Comparison of ENCODE assay signal across 19 cellular contexts in the genomic region with DNA sequence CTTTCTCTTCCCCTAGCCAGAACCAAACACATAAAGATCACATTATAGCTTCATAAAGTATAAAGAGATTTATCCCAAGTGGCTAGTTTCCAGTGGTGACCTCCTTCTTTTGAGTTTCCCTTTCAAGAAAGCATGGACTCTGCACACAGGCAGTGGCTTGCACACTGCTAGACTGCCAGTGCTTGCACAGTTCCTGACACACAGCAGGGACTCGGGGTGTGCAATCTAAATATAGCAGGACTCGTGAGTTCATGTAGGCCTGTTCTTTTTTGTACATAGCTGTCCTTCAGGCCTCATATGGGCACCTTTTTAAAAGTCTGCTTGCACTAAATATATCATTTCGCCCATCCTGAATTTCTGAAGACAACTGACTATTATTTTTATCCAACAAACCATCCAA.
"Had no signal": no experiment of that assay in that cellular context is flagged by ENCODE, and none has a peak within 500 bp of the region (broad histone marks: within the 10 kb centered on the region; RNA-seq: fewer than 3 reads in every experiment).

No MANE protein-coding gene starts in this region.

- H3K4me3 Mint-ChIP-seq: activated T-helper 1 cell treated with anti-CD3 and anti-CD28 coated beads, Interleukin-12 subunit alpha, Interleukin-12 subunit beta, Interleukin-2, Interleukin-4 antibody, amounts not matched to agents 30 ng/mL and 10 ng/mL and 1 ng/mL, durations not matched to agents 14 hours and 24 hours and 36 hours; immature natural killer cell; nephron progenitor cell; stimulated activated naive CD8-positive, alpha-beta T cell treated with anti-CD3 and anti-CD28 coated beads, Interleukin-15, Interleukin-2, amounts not matched to agents 100 ng/mL and 50 ng/mL, for 24 hours; type B pancreatic cell had no signal

- H3K27ac ChIP-seq: coronary artery, gastroesophageal sphincter, lower lobe of right lung, testis, VCaP had no signal

- H3K9me3 ChIP-seq: adrenal gland, gastroesophageal sphincter, testis had no signal

- H3K4me1 Mint-ChIP-seq: immature natural killer cell, nephron progenitor cell had no signal

- H3K27ac Mint-ChIP-seq: activated naive CD4-positive, alpha-beta T cell treated with anti-CD3 and anti-CD28 coated beads, Interleukin-2, amount 50 U/mL, for 72 hours; activated T-helper 1 cell treated with anti-CD3 and anti-CD28 coated beads, Interleukin-12 subunit alpha, Interleukin-12 subunit beta, Interleukin-2, Interleukin-4 antibody, amounts not matched to agents 30 ng/mL and 10 ng/mL and 1 ng/mL, durations not matched to agents 14 hours and 24 hours and 36 hours; immature natural killer cell; stimulated activated naive CD8-positive, alpha-beta T cell treated with anti-CD3 and anti-CD28 coated beads, Interleukin-15, Interleukin-2, amounts not matched to agents 100 ng/mL and 50 ng/mL, for 24 hours; type B pancreatic cell had no signal

- H3K4me3 ChIP-seq: adrenal gland, coronary artery, esophagus muscularis mucosa, gastroesophageal sphincter, lower lobe of right lung, testis had no signal

- H3K36me3 ChIP-seq: adrenal gland, esophagus muscularis mucosa, gastroesophageal sphincter, lower lobe of right lung had no signal

- H3K36me3 Mint-ChIP-seq: activated naive CD4-positive, alpha-beta T cell treated with anti-CD3 and anti-CD28 coated beads, Interleukin-2, amount 50 U/mL, for 72 hours; immature natural killer cell had no signal

- H3K4me1 ChIP-seq: testis had no signal

- DNase-seq: activated CD4-positive, alpha-beta T cell treated with anti-CD3 and anti-CD28 coated beads, Interleukin-2, amount 50 U/mL, for 48 hours; activated gamma-delta T cell treated with Interleukin-2 at 50 U/mL for 16 hours; effector CD4-positive, alpha-beta T cell; immature natural killer cell; kidney glomerular epithelial cell; lower lobe of right lung; nephron progenitor cell; SW 1271; T-helper 2 cell had no signal

- H3K27me3 Mint-ChIP-seq: stimulated activated naive CD8-positive, alpha-beta T cell treated with anti-CD3 and anti-CD28 coated beads, Interleukin-15, Interleukin-2, amounts not matched to agents 100 ng/mL and 50 ng/mL, for 24 hours; type B pancreatic cell had no signal

- H3K27me3 ChIP-seq: adrenal gland, esophagus muscularis mucosa, gastroesophageal sphincter, testis had no signal

- ATAC-seq: activated naive CD4-positive, alpha-beta T cell treated with anti-CD3 and anti-CD28 coated beads, Interleukin-2, amount 50 U/mL, for 72 hours; gastroesophageal sphincter; lower lobe of right lung had no signal
